ENCODE assay signal across 8 cellular contexts in genomic region chr14:73612339-73613045, GRCh38. TPM values are rescaled to one million over a fixed set of nuclear protein-coding genes. Genes with fewer than 3 reads are reported as not detected.
DNase-seq lines count a peak whose midpoint lies in the region; ATAC-seq and TF ChIP-seq lines count a peak whose summit lies in the region.

ACOT6 (plus strand) TSS chr14:73612517; CDS start chr14:73612572, 55 bp downstream.

- DNase-seq in AG04450 (ENCODE audit: low read depth, low spot score) (peak; percentile 8), OCI-LY7 (ENCODE audit: low spot score) (no peak), esophagus squamous epithelium (lab: John Stamatoyannopoulos, UW) (no peak), myocyte (ENCODE audit: low read depth) (peak; percentile 73)
- peak; percentile 64 to 72 for DNase-seq in activated T-cell treated with anti-CD3 and anti-CD28 coated beads, Interleukin-2, amount 50 U/mL, for 72 hours
- DNase-seq in stimulated activated CD8-positive, alpha-beta memory T cell treated with anti-CD3 and anti-CD28 coated beads, Interleukin-7, amount 100 ng/mL, for 4 hours (ENCODE audit: low read depth in 2 of 2) = peak; percentile 15 to 63

- peak in 2 of 4 donors; percentile 15 to 47 for TF ChIP-seq POLR2A in esophagus squamous epithelium (IDR thresholded peaks at IDR 0.05)

- no peaks in the 10 kb centered on the region for H3K4me1 ChIP-seq in OCI-LY7 (ENCODE audit: insufficient read depth, low read length, poor library complexity, severe bottlenecking)
- H3K4me1 ChIP-seq in esophagus squamous epithelium = peaks cover 0 to 23% (median 0%) of the 10 kb centered on the region in 3 donors

- no peaks in the 10 kb centered on the region for H3K9me3 Mint-ChIP-seq in activated T-cell treated with anti-CD3 and anti-CD28 coated beads, Interleukin-2, amount 50 U/mL, for 72 hours

- BruUV-seq in OCI-LY7 (replicated peaks; lab: Mats Ljungman, UMichigan) = no TSS peak

- H3K4me2 ChIP-seq in OCI-LY7 (ENCODE audit: low read length) = peak within 1 kb of the TSS; percentile 20; the same call in 1 of the 2 replicates

- H3K27me3 Mint-ChIP-seq in activated T-cell treated with anti-CD3 and anti-CD28 coated beads, Interleukin-2, amount 50 U/mL, for 72 hours (ENCODE audit: low read depth) = no peaks in the 10 kb centered on the region

- H2AFZ ChIP-seq in OCI-LY7 (ENCODE audit: low read length) = no peak within 1 kb of the TSS

- H3K27ac Mint-ChIP-seq in activated T-cell treated with anti-CD3 and anti-CD28 coated beads, Interleukin-2, amount 50 U/mL, for 72 hours = no peak within 1 kb of the TSS

- H3K9me2 ChIP-seq in OCI-LY7 (ENCODE audit: insufficient read depth, low read length) = no peaks in the 10 kb centered on the region

- H3K4me3 ChIP-seq in AG04450 (ENCODE audit: low read depth, low read length) = peak within 1 kb of the TSS; percentile 66
- H3K4me3 ChIP-seq in OCI-LY7 (ENCODE audit: low read depth, low read length, poor library complexity, severe bottlenecking) = no peak within 1 kb of the TSS
- peak within 1 kb of the TSS; percentile 56 to 76 (median 66) for H3K4me3 ChIP-seq in esophagus squamous epithelium

- H3K9me3 ChIP-seq in AG04450 (ENCODE audit: control insufficient read depth, insufficient read depth, low read length) (peaks cover 3% of the 10 kb centered on the region; the same call in 1 of the 2 replicates), OCI-LY7 (ENCODE audit: low read length) (no peaks in the 10 kb centered on the region), esophagus squamous epithelium (no peaks in the 10 kb centered on the region)

- ATAC-seq in GM18873 (IDR thresholded peaks at IDR 0.05; ENCODE audit: low FRiP score, unreplicated experiment) = peak; percentile 46
- peak; percentile 87 for ATAC-seq in HG03432 (IDR thresholded peaks at IDR 0.05; ENCODE audit: unreplicated experiment)
- ATAC-seq in activated T-cell treated with anti-CD3 and anti-CD28 coated beads, Interleukin-2, amount 50 U/mL, for 72 hours (replicated peaks in 1 of 2) = peak; percentile 89 to 91

- peaks cover 5% of the 10 kb centered on the region for H3K4me1 Mint-ChIP-seq in activated T-cell treated with anti-CD3 and anti-CD28 coated beads, Interleukin-2, amount 50 U/mL, for 72 hours (ENCODE audit: low read depth)

- no peaks in the 10 kb centered on the region for H3K79me2 ChIP-seq in OCI-LY7 (ENCODE audit: insufficient read depth, low read depth, low read length)

- no peak for TF ChIP-seq CTCF in AG04450 (IDR thresholded peaks at IDR 0.05; ENCODE audit: low read depth, low read length)
- no peak for TF ChIP-seq CTCF in OCI-LY7 (conservative IDR thresholded peaks at IDR 0.05; ENCODE audit: low read length)
- TF ChIP-seq CTCF in esophagus squamous epithelium (IDR thresholded peaks at IDR 0.05) = no peak

- 2% methylated on average over 9 of the region's 84 CpGs; no CpG with 5 or more reads in 1 of the 2 donors for WGBS in esophagus squamous epithelium, 2 donors

- intact Hi-C loops in OCI-LY7 (cut with micrococcal nuclease; ENCODE audit: unreplicated experiment) (no loop called here), esophagus squamous epithelium (cut with DNase I) (no loop called here)

- H4K20me1 ChIP-seq in OCI-LY7 (ENCODE audit: insufficient read depth, low read length) = no peaks in the 10 kb centered on the region

- H3K36me3 ChIP-seq in OCI-LY7 (ENCODE audit: insufficient read depth, low read length) (no peaks in the 10 kb centered on the region), esophagus squamous epithelium (no peaks in the 10 kb centered on the region)

- H3K27me3 ChIP-seq in AG04450 (ENCODE audit: control insufficient read depth, insufficient read depth, low read length) (no peaks in the 10 kb centered on the region), esophagus squamous epithelium (no peaks in the 10 kb centered on the region)

- peak within 1 kb of the TSS; percentile 86 to 89 for H3K4me3 Mint-ChIP-seq in activated T-cell treated with anti-CD3 and anti-CD28 coated beads, Interleukin-2, amount 50 U/mL, for 72 hours

- CTCF ChIA-PET in AG04450 (lab: Charles Lee) (interaction anchor here (0.6 to 2.1 kb wide), 3 partner anchors 21 to 103 kb away, joined by 3 to 8 read pairs (median 4); no protein-coding TSS in a partner anchor), OCI-LY7 (lab: Charles Lee; ENCODE audit: unreplicated experiment) (no interaction called here)

- no peaks in the 10 kb centered on the region for H3K36me3 Mint-ChIP-seq in activated T-cell treated with anti-CD3 and anti-CD28 coated beads, Interleukin-2, amount 50 U/mL, for 72 hours (ENCODE audit: insufficient read depth in 2 of 2)

- POLR2A ChIA-PET in AG04450 (lab: Yijun Ruan, JAX) = interaction anchor here (0.6 to 1.3 kb wide), 5 partner anchors 14 to 174 kb away, joined by 3 to 11 read pairs (median 5); partner anchors contain the start of genes ACOT2 and RIOX1
- POLR2A ChIA-PET in OCI-LY7 (lab: Charles Lee) = interaction anchor here (0.6 kb wide), 1 partner anchor 317 kb away, joined by 4 read pairs; no protein-coding TSS in a partner anchor

- H3K27ac ChIP-seq in AG04450 (ENCODE audit: low read depth, low read length) (no peak within 1 kb of the TSS), OCI-LY7 (ENCODE audit: low read depth, low read length, poor library complexity, severe bottlenecking) (no peak within 1 kb of the TSS), esophagus squamous epithelium (peak within 1 kb of the TSS; percentile 78 to 93 (median 86))

RNA-seq across cellular contexts. Expression of gene ACOT6, which starts in this region (rescaled TPM):
- not detected in 2 replicates for polyA plus RNA-seq in AG04450 (2011; rRNA removed)
- not detected in 2 replicates for polyA minus RNA-seq in AG04450 (2011; rRNA and poly(A)+ RNA removed)
- total RNA-seq in OCI-LY7 (2014; rRNA removed; shearing (Covaris generic)) = not detected in 2 replicates
- total RNA-seq in OCI-LY7 (2022) (not detected in 2 replicates), esophagus squamous epithelium (not detected), myocyte (not detected in 2 replicates)
- not detected for total RNA-seq in activated T-cell treated with anti-CD3 and anti-CD28 coated beads, Interleukin-2, amount 50 U/mL, for 72 hours
- not detected for polyA plus RNA-seq in myocyte (2012)

Comparison
In these comparisons a context has a peak if more than half of its experiments do, and no peak if none do; other contexts are left out.
1. Peak in DNase-seq and H3K4me3 ChIP-seq in AG04450; RNA of the gene not detected or under 1 TPM.
2. Peak in DNase-seq and ATAC-seq in activated T-cell treated with anti-CD3 and anti-CD28 coated beads, Interleukin-2, amount 50 U/mL, for 72 hours; RNA of the gene not detected or under 1 TPM.
3. Peak in DNase-seq in myocyte; RNA of the gene not detected or under 1 TPM.
4. DNase-seq: peak in stimulated activated CD8-positive, alpha-beta memory T cell treated with anti-CD3 and anti-CD28 coated beads, Interleukin-7, amount 100 ng/mL, for 4 hours (2 of 2); none in OCI-LY7 (single experiment) and esophagus squamous epithelium (single experiment).
5. H3K27ac ChIP-seq: peak in esophagus squamous epithelium (4 of 4); none in AG04450 (single experiment) and OCI-LY7 (single experiment).
6. Peak in every context shown above with its lines, with median percentiles within 50 percentile points of each other: ATAC-seq.